ENCODE assay signal across 17 cellular contexts in genomic region chr1:172149377-172149776, GRCh38.
"Had no signal": no experiment of that assay in that cellular context is flagged by ENCODE, and none has a peak within 500 bp of the region (broad histone marks: within the 10 kb centered on the region; RNA-seq: fewer than 3 reads in every experiment).

No MANE protein-coding gene starts in this region.

- H3K9me3 ChIP-seq: esophagus muscularis mucosa, left ventricle myocardium inferior, pancreas, sigmoid colon had no signal

- H3K27me3 ChIP-seq: esophagus muscularis mucosa, pancreas, sigmoid colon had no signal

- H3K36me3 ChIP-seq: esophagus muscularis mucosa, left ventricle myocardium inferior, pancreas, sigmoid colon had no signal

- ATAC-seq: pancreas; stimulated activated effector memory CD8-positive, alpha-beta T cell treated with anti-CD3 and anti-CD28 coated beads, Interleukin-12 subunit alpha, Interleukin-12 subunit beta, amount 100 ng/mL, for 72 hours had no signal

- H3K27me3 Mint-ChIP-seq: activated B cell treated with CpG ODN at 0.5 μM for 24 hours, memory B cell had no signal

- H3K27ac Mint-ChIP-seq: activated B cell treated with CpG ODN at 0.5 μM for 24 hours; activated T-helper 1 cell treated with anti-CD3 and anti-CD28 coated beads, Interleukin-12 subunit alpha, Interleukin-12 subunit beta, Interleukin-2, Interleukin-4 antibody, amounts not matched to agents 30 ng/mL and 10 ng/mL and 1 ng/mL, durations not matched to agents 14 hours and 24 hours and 36 hours; memory B cell; stimulated activated effector memory CD8-positive, alpha-beta T cell treated with anti-CD3 and anti-CD28 coated beads, Interleukin-12 subunit alpha, Interleukin-12 subunit beta, amount 100 ng/mL, for 72 hours had no signal

- H3K4me3 Mint-ChIP-seq: activated B cell treated with CpG ODN at 0.5 μM for 24 hours; activated T-helper 1 cell treated with anti-CD3 and anti-CD28 coated beads, Interleukin-12 subunit alpha, Interleukin-12 subunit beta, Interleukin-2, Interleukin-4 antibody, amounts not matched to agents 30 ng/mL and 10 ng/mL and 1 ng/mL, durations not matched to agents 14 hours and 24 hours and 36 hours; memory B cell; stimulated activated effector memory CD8-positive, alpha-beta T cell treated with anti-CD3 and anti-CD28 coated beads, Interleukin-12 subunit alpha, Interleukin-12 subunit beta, amount 100 ng/mL, for 72 hours had no signal

- H3K36me3 Mint-ChIP-seq: stimulated activated effector memory CD8-positive, alpha-beta T cell treated with anti-CD3 and anti-CD28 coated beads, Interleukin-12 subunit alpha, Interleukin-12 subunit beta, amount 100 ng/mL, for 72 hours had no signal

- DNase-seq: activated B cell treated with CpG ODN at 0.5 μM for 24 hours; activated CD4-positive, alpha-beta T cell treated with anti-CD3 and anti-CD28 coated beads for 48 hours; activated CD8-positive, alpha-beta memory T cell treated with anti-CD3 and anti-CD28 coated beads for 24 hours; aorta; foreskin fibroblast; hypothalamus; kidney; left ventricle myocardium inferior; pancreas; sigmoid colon; stimulated activated CD4-positive, alpha-beta T cell treated with anti-CD3 and anti-CD28 coated beads, Interleukin-12 subunit alpha, Interleukin-12 subunit beta, amount 100 ng/mL, for 4 hours; stimulated activated CD4-positive, alpha-beta T cell treated with anti-CD3 and anti-CD28 coated beads, Interleukin-2, amount 100 ng/mL, for 24 hours; T-helper 2 cell had no signal

- H3K27ac ChIP-seq: esophagus muscularis mucosa, pancreas had no signal

- H3K9me3 Mint-ChIP-seq: memory B cell; stimulated activated effector memory CD8-positive, alpha-beta T cell treated with anti-CD3 and anti-CD28 coated beads, Interleukin-12 subunit alpha, Interleukin-12 subunit beta, amount 100 ng/mL, for 72 hours had no signal

- H3K4me3 ChIP-seq: esophagus muscularis mucosa, left ventricle myocardium inferior, pancreas, sigmoid colon had no signal
